Comparison of ENCODE assay signal across 33 cellular contexts in genomic region chr13:100733261-100733660, GRCh38.
"Had no signal": no experiment of that assay in that cellular context is flagged by ENCODE, and none has a peak within 500 bp of the region (broad histone marks: within the 10 kb centered on the region; RNA-seq: fewer than 3 reads in every experiment).

No MANE protein-coding gene starts in this region.

- H3K27me3 ChIP-seq: adrenal gland, body of pancreas, breast epithelium, colonic mucosa, Peyer's patch, SJSA1 had no signal

- H3K9ac ChIP-seq: SK-N-SH had no signal

- H3K36me3 ChIP-seq: adrenal gland, breast epithelium, colonic mucosa, Peyer's patch, SJSA1 had no signal

- H3K4me3 ChIP-seq: adrenal gland, body of pancreas, breast epithelium, colonic mucosa, Peyer's patch, SJSA1 had no signal

- H3K27ac ChIP-seq: adrenal gland, breast epithelium, colonic mucosa, Peyer's patch, SJSA1 had no signal

- ATAC-seq: activated naive CD4-positive, alpha-beta T cell treated with anti-CD3 and anti-CD28 coated beads, Interleukin-2, amount 50 U/mL, for 72 hours; activated T-cell treated with anti-CD3 and anti-CD28 coated beads, Interleukin-2, amount 50 U/mL, for 4 hours; body of pancreas; PC-3 had no signal

- H3K9me3 ChIP-seq: adrenal gland, body of pancreas, colonic mucosa, Peyer's patch, SJSA1, SK-N-SH had no signal

- H3K4me2 ChIP-seq: SK-N-SH had no signal

- H3K4me1 ChIP-seq: adrenal gland, breast epithelium, colonic mucosa, Peyer's patch, SJSA1 had no signal

- DNase-seq: activated B cell treated with CpG ODN at 0.5 μM for 24 hours; activated CD4-positive, alpha-beta memory T cell treated with anti-CD3 and anti-CD28 coated beads for 36 hours; activated CD4-positive, alpha-beta T cell treated with anti-CD3 and anti-CD28 coated beads for 4 hours; activated CD4-positive, alpha-beta T cell treated with anti-CD3 and anti-CD28 coated beads, Interleukin-2, amount 50 U/mL, for 1 hour; activated CD4-positive, CD25-positive, alpha-beta regulatory T cell treated with anti-CD3 and anti-CD28 coated beads, Interleukin-2, amount 50 U/mL, for 72 hours; activated CD8-positive, alpha-beta memory T cell treated with anti-CD3 and anti-CD28 coated beads, Interleukin-2, amount 50 U/mL, for 4 hours; activated gamma-delta T cell treated with Interleukin-2 at 50 U/mL for 16 hours; activated naive CD4-positive, alpha-beta T cell treated with anti-CD3 and anti-CD28 coated beads for 36 hours; activated T-cell treated with anti-CD3 and anti-CD28 coated beads for 4 hours; activated T-cell treated with anti-CD3 and anti-CD28 coated beads, Interleukin-2, amount 50 U/mL, for 4 hours; adrenal gland; body of pancreas; colonic mucosa; Karpas-422; NCI-H1048; NCI-H1105 treated with DMSO at 0.1 percent for 48 hours; NCI-H1436; NCI-H187; NCI-H2029 treated with DMSO at 0.1 percent for 48 hours; NCI-H2107; NCI-H226; NCI-H510A; NCI-H526; NCI-H748 treated with DMSO at 0.1 percent for 48 hours; NK-92 treated with Interleukin-12 subunit alpha and Interleukin-12 subunit beta, amount 100 ng/mL, for 24 hours; PC-3; Peyer's patch; RPMI8226; SHP77 treated with DMSO at 0.1 percent for 48 hours; SK-N-SH had no signal
